In genomic region chr9:138011951-138012500, GRCh38 we compare ENCODE assay signal across 26 cellular contexts.
"Had no signal": no experiment of that assay in that cellular context is flagged by ENCODE, and none has a peak within 500 bp of the region (broad histone marks: within the 10 kb centered on the region; RNA-seq: fewer than 3 reads in every experiment).

No MANE protein-coding gene starts in this region.

- H3K36me3 Mint-ChIP-seq: activated naive CD4-positive, alpha-beta T cell treated with anti-CD3 and anti-CD28 coated beads, Interleukin-2, amount 50 U/mL, for 24 hours; T-cell had no signal

- H3K27ac Mint-ChIP-seq: activated CD4-positive, alpha-beta memory T cell treated with anti-CD3 and anti-CD28 coated beads, Interleukin-2, amount 10 ng/mL, durations not matched to agents 7 days and 5 days; activated CD4-positive, alpha-beta T cell treated with anti-CD3 and anti-CD28 coated beads for 36 hours; activated naive CD4-positive, alpha-beta T cell treated with anti-CD3 and anti-CD28 coated beads, Interleukin-2, amount 50 U/mL, for 24 hours; activated T-helper 17 cell treated with anti-CD3 and anti-CD28 coated beads, Interleukin-2, amount 50 U/mL, for 72 hours; T-cell had no signal

- DNase-seq: activated CD4-positive, alpha-beta memory T cell treated with anti-CD3 and anti-CD28 coated beads, Interleukin-2, amount 10 ng/mL, durations not matched to agents 7 days and 5 days; activated CD4-positive, alpha-beta T cell treated with anti-CD3 and anti-CD28 coated beads for 36 hours; activated CD4-positive, alpha-beta T cell treated with anti-CD3 and anti-CD28 coated beads, Interleukin-2, amount 50 U/mL, for 1 hour; activated naive CD4-positive, alpha-beta T cell; activated T-cell treated with anti-CD3 and anti-CD28 coated beads for 4 hours; activated T-cell treated with anti-CD3 and anti-CD28 coated beads, Interleukin-2, amount 50 U/mL, for 48 hours; aorta; caudate nucleus; Karpas-422; MM.1S; NCI-H1105 treated with DMSO at 0.1 percent for 48 hours; NCI-H1436 treated with DMSO at 0.1 percent for 48 hours; NCI-H187; NCI-H2081; NCI-H510A treated with DMSO at 0.1 percent for 48 hours; NCI-H69; NK-92 treated with Interleukin-12 subunit alpha and Interleukin-12 subunit beta, amount 100 ng/mL, for 24 hours; OCI-M1; SHP77 treated with DMSO at 0.1 percent for 48 hours; T-cell; T-helper 2 cell; WERI-Rb-1 had no signal

- H3K4me3 Mint-ChIP-seq: activated CD4-positive, alpha-beta memory T cell treated with anti-CD3 and anti-CD28 coated beads, Interleukin-2, amount 10 ng/mL, durations not matched to agents 7 days and 5 days; activated CD4-positive, alpha-beta T cell treated with anti-CD3 and anti-CD28 coated beads for 36 hours; activated naive CD4-positive, alpha-beta T cell treated with anti-CD3 and anti-CD28 coated beads, Interleukin-2, amount 50 U/mL, for 24 hours; activated T-helper 17 cell treated with anti-CD3 and anti-CD28 coated beads, Interleukin-2, amount 50 U/mL, for 72 hours; T-cell had no signal

- H3K9me3 Mint-ChIP-seq: activated CD4-positive, alpha-beta memory T cell treated with anti-CD3 and anti-CD28 coated beads, Interleukin-2, amount 10 ng/mL, durations not matched to agents 7 days and 5 days; activated naive CD4-positive, alpha-beta T cell treated with anti-CD3 and anti-CD28 coated beads, Interleukin-2, amount 50 U/mL, for 24 hours; activated T-helper 17 cell treated with anti-CD3 and anti-CD28 coated beads, Interleukin-2, amount 50 U/mL, for 72 hours; T-cell had no signal

- ATAC-seq: activated CD4-positive, alpha-beta T cell treated with anti-CD3 and anti-CD28 coated beads for 36 hours; activated T-helper 17 cell treated with anti-CD3 and anti-CD28 coated beads, Interleukin-2, amount 50 U/mL, for 72 hours; K562; Panc1; T-cell had no signal

- H3K27me3 Mint-ChIP-seq: activated CD4-positive, alpha-beta memory T cell treated with anti-CD3 and anti-CD28 coated beads, Interleukin-2, amount 10 ng/mL, durations not matched to agents 7 days and 5 days; activated CD4-positive, alpha-beta T cell treated with anti-CD3 and anti-CD28 coated beads for 36 hours; activated T-helper 17 cell treated with anti-CD3 and anti-CD28 coated beads, Interleukin-2, amount 50 U/mL, for 72 hours had no signal

- H3K4me1 Mint-ChIP-seq: activated CD4-positive, alpha-beta memory T cell treated with anti-CD3 and anti-CD28 coated beads, Interleukin-2, amount 10 ng/mL, durations not matched to agents 7 days and 5 days; activated CD4-positive, alpha-beta T cell treated with anti-CD3 and anti-CD28 coated beads for 36 hours; activated naive CD4-positive, alpha-beta T cell treated with anti-CD3 and anti-CD28 coated beads, Interleukin-2, amount 50 U/mL, for 24 hours; activated T-helper 17 cell treated with anti-CD3 and anti-CD28 coated beads, Interleukin-2, amount 50 U/mL, for 72 hours; T-cell had no signal
